Comparison of ENCODE assay signal across 8 cellular contexts in genomic region chr19:47256688-47257410, GRCh38. TPM values are rescaled to one million over a fixed set of nuclear protein-coding genes. Genes with fewer than 3 reads are reported as not detected.
A peak's percentile ranks its signal among the peaks of the same experiment; 100 is the strongest.
DNase-seq lines count a peak whose midpoint lies in the region; ATAC-seq and TF ChIP-seq lines count a peak whose summit lies in the region.

No MANE protein-coding gene starts in this region.

- peaks cover 35% of the 10 kb centered on the region for H3K4me1 ChIP-seq in left ventricle myocardium inferior
- H3K4me1 ChIP-seq in upper lobe of right lung, result peaks cover 19% of the 10 kb centered on the region

- intact Hi-C loops in left ventricle myocardium inferior (cut with micrococcal nuclease), result no loop called here
- intact Hi-C loops in upper lobe of right lung (cut with DNase I), result no loop called here

- H3K4me3 ChIP-seq in left ventricle myocardium inferior, result peak overlapping the region; percentile 75
- peak overlapping the region; percentile 51 for H3K4me3 ChIP-seq in upper lobe of right lung

- H3K27ac ChIP-seq in left ventricle myocardium inferior (replicated peaks) (peak overlapping the region; percentile 96), upper lobe of right lung (peak overlapping the region; percentile 87)

- H3K4me1 Mint-ChIP-seq in T-helper 17 cell (peaks cover 42% of the 10 kb centered on the region), progenitor cell of endocrine pancreas (ENCODE audit: low read depth) (peaks cover 14% of the 10 kb centered on the region)

- no peaks in the 10 kb centered on the region for H3K9me3 Mint-ChIP-seq in progenitor cell of endocrine pancreas (ENCODE audit: low read depth)

- in situ Hi-C loops in GM13977 (cut with MboI; ENCODE audit: low pct_unique_long_range_greater_than_20kb, low sequenced_read_pairs, unreplicated experiment), result no loop called here

- H3K4me3 Mint-ChIP-seq in T-helper 17 cell (peak overlapping the region; percentile 96), progenitor cell of endocrine pancreas (ENCODE audit: low read depth) (peak overlapping the region; percentile 85)

- no peaks in the 10 kb centered on the region for H3K27me3 Mint-ChIP-seq in T-helper 17 cell
- no peaks in the 10 kb centered on the region for H3K27me3 Mint-ChIP-seq in progenitor cell of endocrine pancreas

- DNase-seq in GM13977 (ENCODE audit: low spot score) (peak; percentile 100), NCI-H1694 treated with DMSO at 0.1 percent for 48 hours (lab: John Stamatoyannopoulos, UW) (peak; percentile 96), T-helper 17 cell (peak; percentile 98), amygdala (lab: John Stamatoyannopoulos, UW) (peak; percentile 98 to 100 (median 100)), left ventricle myocardium inferior (peak; percentile 100), progenitor cell of endocrine pancreas (ENCODE audit: low spot score, unreplicated experiment) (peak; percentile 100), upper lobe of right lung (peak; percentile 100)

- H3K27ac Mint-ChIP-seq in T-helper 17 cell (peak overlapping the region; percentile 93), progenitor cell of endocrine pancreas (peak overlapping the region; percentile 96)

- no peaks in the 10 kb centered on the region for H3K9me3 ChIP-seq in T-helper 17 cell (ENCODE audit: control insufficient read depth, low read length, poor library complexity, severe bottlenecking)
- no peaks in the 10 kb centered on the region for H3K9me3 ChIP-seq in left ventricle myocardium inferior (replicated peaks)
- no peaks in the 10 kb centered on the region for H3K9me3 ChIP-seq in upper lobe of right lung

- no peaks in the 10 kb centered on the region for H3K27me3 ChIP-seq in left ventricle myocardium inferior (ENCODE audit: low read depth)
- H3K27me3 ChIP-seq in upper lobe of right lung, result no peaks in the 10 kb centered on the region

- H3K36me3 ChIP-seq in left ventricle myocardium inferior, result peaks cover 34% of the 10 kb centered on the region
- H3K36me3 ChIP-seq in upper lobe of right lung, result peaks cover 35% of the 10 kb centered on the region

- ATAC-seq in HG02938 (IDR thresholded peaks at IDR 0.05; ENCODE audit: unreplicated experiment) (peak; percentile 76), T-helper 17 cell (peak; percentile 80), upper lobe of right lung (peak; percentile 87)

- TF ChIP-seq CTCF in GM13977 (IDR thresholded peaks at IDR 0.05; ENCODE audit: extremely low read depth, insufficient read depth, missing control alignments) (no peak), left ventricle myocardium inferior (IDR thresholded peaks at IDR 0.05; ENCODE audit: borderline replicate concordance) (no peak), progenitor cell of endocrine pancreas (IDR thresholded peaks at IDR 0.05; ENCODE audit: unreplicated experiment) (no peak), upper lobe of right lung (IDR thresholded peaks at IDR 0.05) (no peak)

- H3K36me3 Mint-ChIP-seq in T-helper 17 cell (ENCODE audit: low read depth), result peaks cover 14% of the 10 kb centered on the region
- H3K36me3 Mint-ChIP-seq in progenitor cell of endocrine pancreas (ENCODE audit: insufficient read depth), result peaks cover 25% of the 10 kb centered on the region

RNA-seq across cellular contexts. Expression of gene CCDC9, which starts 0.5 kb away (rescaled TPM):
- total RNA-seq in T-helper 17 cell, result 10 to 100 TPM; 35.6 to 53.7 TPM
- 21.6 TPM for total RNA-seq in left ventricle myocardium inferior
- total RNA-seq in progenitor cell of endocrine pancreas, result 34.4 and 36.1 TPM in 2 replicates
- 36.1 TPM for total RNA-seq in upper lobe of right lung

RNA-seq across cellular contexts. Expression of gene INAFM1, which starts 17.8 kb away (rescaled TPM):
- total RNA-seq in T-helper 17 cell (1 to 10 TPM; 9.2 to 9.9 TPM), left ventricle myocardium inferior (12.2 TPM), progenitor cell of endocrine pancreas (9.1 and 11.8 TPM in 2 replicates), upper lobe of right lung (18.2 TPM)

RNA-seq across cellular contexts. Expression of gene BBC3, which starts 25.9 kb away (rescaled TPM):
- total RNA-seq in T-helper 17 cell (10 to 100 TPM; 32.4 to 40.2 TPM), left ventricle myocardium inferior (3.9 TPM), progenitor cell of endocrine pancreas (18.3 and 23.5 TPM in 2 replicates), upper lobe of right lung (20.1 TPM)

RNA-seq across cellular contexts. Expression of gene C5AR1, which starts 52.8 kb away (rescaled TPM):
- total RNA-seq in T-helper 17 cell, result 10 to 100 TPM in 1 of 2 donors, 1 to 10 TPM in 1; 2.2 to 11.3 TPM
- total RNA-seq in left ventricle myocardium inferior, result 3.9 TPM
- total RNA-seq in progenitor cell of endocrine pancreas, result 2.4 and 2.9 TPM in 2 replicates
- 58.9 TPM for total RNA-seq in upper lobe of right lung

Comparison
In these comparisons a context has a peak if more than half of its experiments do, and no peak if none do; other contexts are left out.
1. Peak in every context shown above with its lines: DNase-seq, ATAC-seq, H3K4me3 ChIP-seq and H3K27ac ChIP-seq.